In genomic region chr13:101728021-101728420, GRCh38 we compare ENCODE assay signal across 35 cellular contexts.
"Had no signal": no experiment of that assay in that cellular context is flagged by ENCODE, and none has a peak within 500 bp of the region (broad histone marks: within the 10 kb centered on the region; RNA-seq: fewer than 3 reads in every experiment).

No MANE protein-coding gene starts in this region.

- H3K27me3 ChIP-seq: MG63 had no signal

- H3K27ac ChIP-seq: KMS-11 had no signal

- DNase-seq: Karpas-422, Kasumi-1, KG1, MM.1S, MV-4-11, NCI-H1048, NCI-H1092, NCI-H1092 treated with DMSO at 0.1 percent for 48 hours, NCI-H1105, NCI-H1105 treated with DMSO at 0.1 percent for 48 hours, NCI-H1417 treated with DMSO at 0.1 percent for 48 hours, NCI-H1436, NCI-H1436 treated with DMSO at 0.1 percent for 48 hours, NCI-H1694, NCI-H1694 treated with DMSO at 0.1 percent for 48 hours, NCI-H187, NCI-H187 treated with DMSO at 0.1 percent for 48 hours, NCI-H2029, NCI-H2029 treated with DMSO at 0.1 percent for 48 hours, NCI-H2081, NCI-H2081 treated with DMSO at 0.1 percent for 48 hours, NCI-H2107, NCI-H2171, NCI-H2171 treated with DMSO at 0.1 percent for 48 hours, NCI-H2227 treated with DMSO at 0.1 percent for 48 hours, NCI-H226, NCI-H345, NCI-H446, NCI-H446 treated with DMSO at 0.1 percent for 48 hours, NCI-H510A, NCI-H510A treated with DMSO at 0.1 percent for 48 hours, NCI-H524, NCI-H524 treated with DMSO at 0.1 percent for 48 hours had no signal

- H3K4me2 ChIP-seq: KMS-11 had no signal

- H3K36me3 ChIP-seq: MG63 had no signal

- H3K9me3 ChIP-seq: MG63 had no signal

- H3K9ac ChIP-seq: KMS-11 had no signal

- H3K4me3 ChIP-seq: MG63 had no signal
